Comparison of ENCODE assay signal across 9 cellular contexts in the genomic region with DNA sequence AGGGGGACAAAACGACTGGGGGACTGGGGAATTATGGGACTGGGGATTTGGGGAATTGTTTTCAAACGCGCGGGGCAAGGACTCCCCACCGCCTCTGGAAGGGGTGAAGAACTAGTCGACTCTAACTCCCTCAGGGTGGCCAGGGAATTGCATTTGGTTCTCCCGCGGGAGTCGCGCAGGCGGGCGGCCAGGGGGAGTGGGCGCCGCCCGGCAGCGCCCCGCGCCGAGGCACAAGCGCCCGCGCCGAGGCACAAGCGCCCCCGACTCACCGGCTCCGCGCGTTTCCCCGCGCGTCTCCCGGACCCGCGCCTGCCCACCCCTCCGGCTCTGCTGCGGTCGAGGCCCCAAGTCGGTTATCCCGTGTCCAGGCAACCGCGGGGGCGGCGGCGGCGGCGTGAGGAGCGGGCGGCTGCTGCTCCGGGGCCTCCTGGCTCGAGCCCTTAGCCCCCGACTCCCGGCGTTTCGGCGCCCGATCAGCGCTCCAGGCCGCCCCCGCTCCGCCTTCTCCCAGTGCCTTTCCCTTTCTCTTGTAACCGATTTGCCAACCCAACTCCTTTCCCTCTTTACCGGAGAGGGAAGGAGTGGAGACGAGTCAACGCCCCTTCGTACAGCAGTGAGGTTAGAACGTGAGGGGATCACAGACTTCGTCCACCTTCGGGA.
A peak's percentile ranks its signal among the peaks of the same experiment; 100 is the strongest.
DNase-seq lines count a peak whose midpoint lies in the region; ATAC-seq lines count a peak whose summit lies in the region.
"Had no signal": no experiment of that assay in that cellular context is flagged by ENCODE, and none has a peak within 500 bp of the region (broad histone marks: within the 10 kb centered on the region; RNA-seq: fewer than 3 reads in every experiment).

A gene with protein sequence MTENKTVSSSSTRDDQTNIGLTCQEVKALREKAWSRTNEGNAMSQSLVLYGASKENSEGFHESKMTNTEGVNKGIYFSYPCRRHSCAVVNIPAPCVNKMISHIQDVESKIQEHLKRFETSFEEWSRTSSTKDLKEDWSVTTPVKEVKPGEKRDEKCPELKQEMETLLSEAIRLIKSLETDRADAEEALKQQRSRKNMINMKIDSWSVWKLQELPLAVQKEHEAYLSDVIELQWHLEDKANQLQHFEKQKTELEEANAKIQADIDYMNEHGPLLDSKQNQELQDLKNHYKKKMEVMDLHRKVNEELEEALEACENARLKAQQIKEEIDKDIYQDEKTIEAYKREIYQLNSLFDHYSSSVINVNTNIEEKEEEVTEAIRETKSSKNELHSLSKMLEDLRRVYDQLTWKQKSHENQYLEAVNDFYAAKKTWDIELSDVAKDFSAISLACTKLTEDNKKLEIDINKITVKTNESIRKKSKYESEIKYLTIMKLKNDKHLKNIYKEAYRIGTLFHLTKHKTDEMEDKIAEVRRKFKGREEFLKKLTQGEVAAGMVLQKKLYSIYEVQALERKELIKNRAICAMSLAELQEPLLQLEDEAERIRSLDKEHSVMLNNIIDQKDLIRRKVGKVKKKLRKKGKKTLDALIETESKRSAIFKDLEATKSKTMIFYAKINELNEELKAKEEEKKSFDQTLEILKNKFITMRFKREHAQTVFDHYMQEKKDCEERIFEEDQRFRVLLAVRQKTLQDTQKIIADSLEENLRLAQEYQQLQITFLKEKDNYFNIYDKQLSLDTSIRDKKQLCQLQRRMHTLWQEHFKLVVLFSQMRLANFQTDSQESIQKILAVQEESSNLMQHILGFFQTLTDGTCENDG (minus strand): TSS at position 338 of the 660 bp plus-strand sequence. CDS start 28,633 bp downstream, outside the sequence.

- no peaks in the 10 kb centered on the region for H3K36me3 Mint-ChIP-seq in stimulated activated effector memory CD8-positive, alpha-beta T cell treated with anti-CD3 and anti-CD28 coated beads, Interleukin-12 subunit alpha, Interleukin-12 subunit beta, amount 100 ng/mL, for 72 hours

- DNase-seq in HuH-7.5 (ENCODE audit: low spot score) (peak; percentile 8), amniotic epithelial cell (ENCODE audit: low read depth) (peak; percentile 13)
- no peak for DNase-seq in effector CD4-positive, alpha-beta T cell
- DNase-seq in stimulated activated effector memory CD8-positive, alpha-beta T cell treated with anti-CD3 and anti-CD28 coated beads, Interleukin-12 subunit alpha, Interleukin-12 subunit beta, amount 100 ng/mL, for 72 hours (ENCODE audit: low spot score in 2 of 2) = no peak
- DNase-seq in stimulated activated naive CD8-positive, alpha-beta T cell treated with anti-CD3 and anti-CD28 coated beads, Interleukin-15, Interleukin-2, amounts not matched to agents 100 U/mL and 50 U/mL, for 24 hours = no peak

- H3K4me1 Mint-ChIP-seq in stimulated activated effector memory CD8-positive, alpha-beta T cell treated with anti-CD3 and anti-CD28 coated beads, Interleukin-12 subunit alpha, Interleukin-12 subunit beta, amount 100 ng/mL, for 72 hours = no peaks in the 10 kb centered on the region

- H3K9me3 Mint-ChIP-seq in stimulated activated effector memory CD8-positive, alpha-beta T cell treated with anti-CD3 and anti-CD28 coated beads, Interleukin-12 subunit alpha, Interleukin-12 subunit beta, amount 100 ng/mL, for 72 hours = peaks cover 19% of the 10 kb centered on the region

- peak within 1 kb of the TSS; percentile 26 for H3K9ac ChIP-seq in iPS-18a (ENCODE audit: low read length)

- H3K27ac ChIP-seq in iPS-18a (ENCODE audit: low read length) = no peak within 1 kb of the TSS
- peak within 1 kb of the TSS in 5 of 21 experiments; percentile 6 to 60 (median 33) for H3K27ac ChIP-seq in skin epidermis
- H3K27ac ChIP-seq: HL-60 had no signal

- no peak for ATAC-seq in HG02678 (IDR thresholded peaks at IDR 0.05; ENCODE audit: unreplicated experiment)
- ATAC-seq in stimulated activated effector memory CD8-positive, alpha-beta T cell treated with anti-CD3 and anti-CD28 coated beads, Interleukin-12 subunit alpha, Interleukin-12 subunit beta, amount 100 ng/mL, for 72 hours = no peak
- no peak for ATAC-seq in stimulated activated naive CD8-positive, alpha-beta T cell treated with anti-CD3 and anti-CD28 coated beads, Interleukin-15, Interleukin-2, amounts not matched to agents 100 U/mL and 50 U/mL, for 24 hours

- H3K4me3 ChIP-seq in iPS-18a (ENCODE audit: low read length) (peak within 1 kb of the TSS; percentile 75), skin epidermis (peak within 1 kb of the TSS in 6 of 7 experiments; percentile 8 to 53 (median 32))

- no peaks in the 10 kb centered on the region for H3K36me3 ChIP-seq in iPS-18a (ENCODE audit: control insufficient read depth, low read depth, low read length)

- no peaks in the 10 kb centered on the region for H3K4me1 ChIP-seq in iPS-18a (ENCODE audit: control insufficient read depth, low read depth, low read length)

- peaks cover 16% of the 10 kb centered on the region for H3K27me3 ChIP-seq in iPS-18a (ENCODE audit: control insufficient read depth, insufficient read depth, low read length)

- no peak within 1 kb of the TSS for H3K4me3 Mint-ChIP-seq in stimulated activated effector memory CD8-positive, alpha-beta T cell treated with anti-CD3 and anti-CD28 coated beads, Interleukin-12 subunit alpha, Interleukin-12 subunit beta, amount 100 ng/mL, for 72 hours

- no peaks in the 10 kb centered on the region for H3K9me3 ChIP-seq in iPS-18a (ENCODE audit: control insufficient read depth, low read depth, low read length)

- H3K27ac Mint-ChIP-seq in stimulated activated effector memory CD8-positive, alpha-beta T cell treated with anti-CD3 and anti-CD28 coated beads, Interleukin-12 subunit alpha, Interleukin-12 subunit beta, amount 100 ng/mL, for 72 hours = no peak within 1 kb of the TSS

Comparison
In these comparisons a context has a peak if more than half of its experiments do, and no peak if none do; other contexts are left out.
1. DNase-seq: peak in HuH-7.5 (single experiment) and amniotic epithelial cell (single experiment); none in effector CD4-positive, alpha-beta T cell (single experiment), stimulated activated effector memory CD8-positive, alpha-beta T cell treated with anti-CD3 and anti-CD28 coated beads, Interleukin-12 subunit alpha, Interleukin-12 subunit beta, amount 100 ng/mL, for 72 hours (0 of 2) and stimulated activated naive CD8-positive, alpha-beta T cell treated with anti-CD3 and anti-CD28 coated beads, Interleukin-15, Interleukin-2, amounts not matched to agents 100 U/mL and 50 U/mL, for 24 hours (single experiment).